Comparison of ENCODE assay signal across 8 cellular contexts in the genomic region with DNA sequence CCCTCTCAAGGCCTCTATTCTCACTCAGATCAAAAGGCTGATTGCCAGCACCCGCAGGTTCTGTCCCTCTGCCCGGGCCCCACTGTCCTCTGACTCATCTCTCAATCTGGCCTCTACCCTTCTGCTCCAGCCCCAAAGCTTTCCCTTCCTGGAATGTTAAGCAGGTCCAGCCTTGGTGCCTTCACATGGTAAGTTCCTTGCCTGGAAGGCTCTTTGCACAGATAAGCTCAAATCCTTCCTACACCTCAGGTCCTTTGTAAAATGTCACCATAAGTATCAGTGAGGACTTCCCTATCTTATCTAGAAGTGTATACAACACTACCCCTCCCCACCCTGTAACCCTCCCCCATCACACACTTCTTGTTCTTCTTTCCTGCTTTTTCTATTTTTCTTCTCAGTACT. TPM values are rescaled to one million over a fixed set of nuclear protein-coding genes. Genes with fewer than 3 reads are reported as not detected.
DNase-seq lines count a peak whose midpoint lies in the region.
"Had no signal": no experiment of that assay in that cellular context is flagged by ENCODE, and none has a peak within 500 bp of the region (broad histone marks: within the 10 kb centered on the region; RNA-seq: fewer than 3 reads in every experiment).

No MANE protein-coding gene starts in this region.

- peaks cover 2 to 14% (median 9%) of the 10 kb centered on the region in 3 donors for H3K36me3 ChIP-seq in skeletal muscle tissue (ENCODE audit: control insufficient read depth in 3 of 3, insufficient read depth in 3 of 3, low read length in 3 of 3)

- H3K4me1 ChIP-seq in skeletal muscle tissue (ENCODE audit: control insufficient read depth in 3 of 3, insufficient read depth in 3 of 3, low read length in 3 of 3) = peaks cover 22 to 28% (median 23%) of the 10 kb centered on the region in 3 donors

- no peak overlapping the region for H3K9ac ChIP-seq in skeletal muscle tissue (ENCODE audit: low read depth in 1 of 3, low read length in 3 of 3)

- H3K27me3 ChIP-seq in skeletal muscle tissue (ENCODE audit: control insufficient read depth in 3 of 3, insufficient read depth in 3 of 3, low read length in 3 of 3) = no peaks in the 10 kb centered on the region

- no peaks in the 10 kb centered on the region for H3K9me3 ChIP-seq in skeletal muscle tissue (ENCODE audit: control insufficient read depth in 3 of 3, low read length in 3 of 3)

- DNase-seq in NOMO-1 (lab: John Stamatoyannopoulos, UW; ENCODE audit: unreplicated experiment in 2 of 2) (peak; percentile 31), NOMO-1 treated with dmso at 0.1 percent for 144 hours (lab: John Stamatoyannopoulos, UW; ENCODE audit: unreplicated experiment) (no peak), cerebellar nuclear complex (lab: John Stamatoyannopoulos, UW) (peak; percentile 43 to 69), head of caudate nucleus (no peak)
- DNase-seq in NK-92 treated with Interleukin-12 subunit alpha and Interleukin-12 subunit beta, amount 100 ng/mL, for 24 hours (lab: John Stamatoyannopoulos, UW) = no peak
- DNase-seq: activated CD4-positive, alpha-beta memory T cell treated with anti-CD3 and anti-CD28 coated beads, Interleukin-2, amount 10 ng/mL, durations not matched to agents 7 days and 5 days; dermis blood vessel endothelial cell had no signal

- no peak overlapping the region for H3K4me3 ChIP-seq in skeletal muscle tissue (ENCODE audit: low read length in 3 of 3)

- peak overlapping the region; percentile 53 for H3K27ac ChIP-seq in skeletal muscle tissue (ENCODE audit: low read depth, low read length)

- intact Hi-C loops in head of caudate nucleus (cut with DNase I) = no loop called here

RNA-seq across cellular contexts. Expression of a gene that starts 22.2 kb away (rescaled TPM):
- 14.6 TPM for total RNA-seq in skeletal muscle tissue

RNA-seq across cellular contexts. Expression of a gene that starts 25.3 kb away (rescaled TPM):
- 28.2 TPM for total RNA-seq in skeletal muscle tissue

RNA-seq across cellular contexts. Expression of a gene that starts 25.6 kb away (rescaled TPM):
- 273 TPM for total RNA-seq in skeletal muscle tissue

RNA-seq across cellular contexts. Expression of a gene that starts 44.9 kb away (rescaled TPM):
- 7.8 TPM for total RNA-seq in skeletal muscle tissue

RNA-seq across cellular contexts. Expression of a gene that starts 52.2 kb away (rescaled TPM):
- total RNA-seq in skeletal muscle tissue = 205 TPM

Comparison
In these comparisons a context has a peak if more than half of its experiments do, and no peak if none do; other contexts are left out.
1. DNase-seq: peak in NOMO-1 (2 of 2) and cerebellar nuclear complex (2 of 2); none in NOMO-1 treated with dmso at 0.1 percent for 144 hours (single experiment), head of caudate nucleus (0 of 42) and NK-92 treated with Interleukin-12 subunit alpha and Interleukin-12 subunit beta, amount 100 ng/mL, for 24 hours (single experiment).